8 cellular contexts compared by ENCODE assay signal in genomic region chr22:41197046-41197807, GRCh38. TPM values are rescaled to one million over a fixed set of nuclear protein-coding genes. Genes with fewer than 3 reads are reported as not detected.
DNase-seq lines count a peak whose midpoint lies in the region; ATAC-seq, FAIRE-seq and TF ChIP-seq lines count a peak whose summit lies in the region.

No MANE protein-coding gene starts in this region.

- no peaks in the 10 kb centered on the region for H3K79me2 ChIP-seq in astrocyte (ENCODE audit: insufficient read depth, low read length)

- peak overlapping the region; percentile 94 for H3K4me3 ChIP-seq in GM08714 (ENCODE audit: low read length)
- peak overlapping the region; percentile 84 for H3K4me3 ChIP-seq in astrocyte (ENCODE audit: insufficient read depth, low read depth, low read length)
- H3K4me3 ChIP-seq in retinal pigment epithelial cell (ENCODE audit: low read length): peak overlapping the region; percentile 72

- H3K36me3 ChIP-seq in astrocyte (ENCODE audit: insufficient read depth, low read length): no peaks in the 10 kb centered on the region

- H3K27ac ChIP-seq in astrocyte (ENCODE audit: low read depth, low read length): no peak overlapping the region

- TF ChIP-seq CTCF in astrocyte (IDR thresholded peaks at IDR 0.05; ENCODE audit: insufficient read depth, low read depth, low read length): no peak
- TF ChIP-seq CTCF in retinal pigment epithelial cell (conservative IDR thresholded peaks at IDR 0.05; ENCODE audit: low read depth, low read length): peak; percentile 13

- peak overlapping the region; percentile 87 for H3K4me2 ChIP-seq in astrocyte (ENCODE audit: low read length)

- H3K4me1 ChIP-seq in astrocyte (ENCODE audit: insufficient read depth, low read length): peaks cover 15% of the 10 kb centered on the region

- no peaks in the 10 kb centered on the region for H3K36me3 Mint-ChIP-seq in astrocyte (ENCODE audit: low read depth, unreplicated experiment)

- FAIRE-seq in astrocyte (lab: Jason Lieb, UNC): no peak

- H3K4me3 Mint-ChIP-seq in astrocyte (ENCODE audit: unreplicated experiment): peak overlapping the region; percentile 91

- peak overlapping the region; percentile 62 for H3K9ac ChIP-seq in astrocyte (ENCODE audit: low read length)

- H4K20me1 ChIP-seq in astrocyte (ENCODE audit: insufficient read depth, low read length): no peaks in the 10 kb centered on the region

- peak; percentile 72 for DNase-seq in NCI-H1105 treated with DMSO at 0.1 percent for 48 hours (lab: John Stamatoyannopoulos, UW)
- peak; percentile 85 for DNase-seq in T-helper 9 cell
- DNase-seq in astrocyte (ENCODE audit: low read depth): peak; percentile 16
- peak; percentile 68 to 82 for DNase-seq in hippocampal formation (lab: John Stamatoyannopoulos, UW)
- DNase-seq in retinal pigment epithelial cell (ENCODE audit: low read depth): no peak

- no peak overlapping the region for H3K27ac Mint-ChIP-seq in astrocyte (ENCODE audit: unreplicated experiment)

- no peaks in the 10 kb centered on the region for H3K9me3 ChIP-seq in astrocyte (ENCODE audit: insufficient read depth, low read depth, low read length)

- H2AFZ ChIP-seq in astrocyte (ENCODE audit: low read depth, low read length): peak overlapping the region; percentile 98

- no peaks in the 10 kb centered on the region for H3K9me3 Mint-ChIP-seq in astrocyte (ENCODE audit: unreplicated experiment)

- H3K27me3 ChIP-seq in astrocyte (ENCODE audit: insufficient read depth, low read length): no peaks in the 10 kb centered on the region

- peak; percentile 69 for ATAC-seq in HG02623 (IDR thresholded peaks at IDR 0.05; ENCODE audit: unreplicated experiment)
- no peak for ATAC-seq in HG03378 (IDR thresholded peaks at IDR 0.05; ENCODE audit: unreplicated experiment)

- H3K27me3 Mint-ChIP-seq in astrocyte (ENCODE audit: low read depth, unreplicated experiment): peaks cover 33% of the 10 kb centered on the region

- peaks cover 4% of the 10 kb centered on the region for H3K4me1 Mint-ChIP-seq in astrocyte (ENCODE audit: low read depth, unreplicated experiment)

RNA-seq across cellular contexts. Expression of gene L3MBTL2, which starts 7.9 kb away (rescaled TPM):
- 20.0 and 20.6 TPM in 2 replicates for total RNA-seq in astrocyte

RNA-seq across cellular contexts. Expression of gene CHADL, which starts 43.5 kb away (rescaled TPM):
- total RNA-seq in astrocyte: 0.23 and 0.34 TPM in 2 replicates
